ENCODE assay signal across 12 cellular contexts in genomic region chr19:44476559-44477408, GRCh38. TPM values are rescaled to one million over a fixed set of nuclear protein-coding genes. Genes with fewer than 3 reads are reported as not detected.
DNase-seq lines count a peak whose midpoint lies in the region; ATAC-seq and TF ChIP-seq lines count a peak whose summit lies in the region.
"Had no signal": no experiment of that assay in that cellular context is flagged by ENCODE, and none has a peak within 500 bp of the region (broad histone marks: within the 10 kb centered on the region; RNA-seq: fewer than 3 reads in every experiment).

No MANE protein-coding gene starts in this region.

- H3K4me1 ChIP-seq in SK-N-SH (ENCODE audit: control insufficient read depth in 1 of 2, insufficient read depth in 2 of 2, low read depth in 1 of 2, low read length in 1 of 2) = no peaks in the 10 kb centered on the region

- CTCF ChIA-PET in SK-N-SH (lab: Yijun Ruan, JAX) = interaction anchor here (1.3 kb wide), 1 partner anchor 23 kb away, joined by 4 read pairs; the partner anchor contains the start of gene ZNF180

- no peaks in the 10 kb centered on the region for H3K27me3 ChIP-seq in SK-N-SH (ENCODE audit: insufficient read depth)

- no peak for DNase-seq in SK-N-SH
- peak; percentile 3 for DNase-seq in NCI-H1694 treated with DMSO at 0.1 percent for 48 hours (lab: John Stamatoyannopoulos, UW)
- DNase-seq in coronary artery (ENCODE audit: low spot score) = no peak
- no peak for DNase-seq in progenitor cell of endocrine pancreas (ENCODE audit: low spot score, unreplicated experiment)
- DNase-seq in medulla oblongata (ENCODE audit: extremely low spot score) = no peak
- no peak for DNase-seq in COLO829 (ENCODE audit: low spot score)
- DNase-seq: KG1, T-helper 9 cell had no signal

- H3K9ac ChIP-seq in SK-N-SH = no peak overlapping the region

- H3K9me2 ChIP-seq in SK-N-SH = no peaks in the 10 kb centered on the region

- peaks cover 75% of the 10 kb centered on the region for H3K9me3 Mint-ChIP-seq in progenitor cell of endocrine pancreas (ENCODE audit: low read depth)

- no peak for TF ChIP-seq RAD21 in SK-N-SH (IDR thresholded peaks at IDR 0.05; ENCODE audit: low read length)

- H2AFZ ChIP-seq in SK-N-SH (ENCODE audit: low read depth) = no peak overlapping the region

- no peak overlapping the region for H3K4me2 ChIP-seq in SK-N-SH

- peaks cover 67% of the 10 kb centered on the region for H3K9me3 ChIP-seq in SK-N-SH

- POLR2A ChIA-PET in SK-N-SH (lab: Yijun Ruan, JAX) = no interaction called here

- no peaks in the 10 kb centered on the region for H3K4me1 Mint-ChIP-seq in progenitor cell of endocrine pancreas (ENCODE audit: low read depth)
- H3K4me1 Mint-ChIP-seq: naive thymus-derived CD8-positive, alpha-beta T cell had no signal

- peaks cover 90% of the 10 kb centered on the region for H3K36me3 Mint-ChIP-seq in progenitor cell of endocrine pancreas (ENCODE audit: insufficient read depth)

- H3K4me3 ChIP-seq in SK-N-SH (ENCODE audit: low read depth in 2 of 2, low read length in 1 of 2) = no peak overlapping the region; a peak in 1 of 4 replicates
- H3K4me3 ChIP-seq in coronary artery = peak overlapping the region; percentile 33

- no peaks in the 10 kb centered on the region for H4K20me1 ChIP-seq in SK-N-SH (ENCODE audit: insufficient read depth)

- 89% methylated on average over 7 of the region's 7 CpGs for whole genome bisulfite sequencing in SK-N-SH (ENCODE audit: low lambda C conversion rate)

- H3K27me3 Mint-ChIP-seq in progenitor cell of endocrine pancreas = no peaks in the 10 kb centered on the region
- H3K27me3 Mint-ChIP-seq: naive thymus-derived CD8-positive, alpha-beta T cell had no signal

- peak overlapping the region; percentile 87 for H3K27ac Mint-ChIP-seq in progenitor cell of endocrine pancreas

- no peak for ATAC-seq in SK-N-SH treated with all-trans-retinoic acid at 6 μM for 48 hours
- ATAC-seq in HG03521 (IDR thresholded peaks at IDR 0.05; ENCODE audit: unreplicated experiment) = no peak
- ATAC-seq: naive thymus-derived CD8-positive, alpha-beta T cell had no signal

- H3K27ac ChIP-seq in SK-N-SH (ENCODE audit: low read depth in 2 of 2, low read length in 1 of 2) (no peak overlapping the region), coronary artery (no peak overlapping the region)

- H3K4me3 Mint-ChIP-seq in progenitor cell of endocrine pancreas (ENCODE audit: low read depth) = no peak overlapping the region

- TF ChIP-seq EP300 in SK-N-SH (IDR thresholded peaks at IDR 0.05; ENCODE audit: borderline replicate concordance in 1 of 2, low read depth in 1 of 2, low read length in 1 of 2) = no peak

- peaks cover 57 to 79% of the 10 kb centered on the region in 2 experiments for H3K36me3 ChIP-seq in SK-N-SH (replicated peaks in 1 of 2; ENCODE audit: control insufficient read depth in 1 of 2, insufficient read depth in 2 of 2, low read length in 1 of 2)

- peaks cover 27% of the 10 kb centered on the region for H3F3A ChIP-seq in SK-N-SH (replicated peaks; ENCODE audit: insufficient read depth)

- TF ChIP-seq CTCF in SK-N-SH (IDR thresholded peaks at IDR 0.05) (no peak), coronary artery (IDR thresholded peaks at IDR 0.05) (no peak), progenitor cell of endocrine pancreas (IDR thresholded peaks at IDR 0.05; ENCODE audit: unreplicated experiment) (no peak)

- H3K79me2 ChIP-seq in SK-N-SH (ENCODE audit: insufficient read depth) = no peaks in the 10 kb centered on the region; the same call in 1 of the 2 replicates

TF ChIP-seq in SK-N-SH, 30 proteins besides CTCF, POLR2A, EP300 and RAD21:
- peak; percentile 31 for TF ChIP-seq TCF12 (IDR thresholded peaks at IDR 0.05)
- no peak for TF ChIP-seq ZBTB33 (IDR thresholded peaks at IDR 0.05; ENCODE audit: borderline replicate concordance, low read depth)

TF ChIP-seq in SK-N-SH treated with all-trans-retinoic acid at 6 μM for 48 hours, 23 proteins besides CTCF, POLR2A, EP300 and RAD21:
- no peak for TF ChIP-seq SNAI2 (CRISPR knock-in tag; IDR thresholded peaks at IDR 0.05)
- no peak for TF ChIP-seq ZNF565 (CRISPR knock-in tag; conservative IDR thresholded peaks at IDR 0.05; ENCODE audit: low read depth)
- no peak for TF ChIP-seq PPARA (CRISPR knock-in tag; IDR thresholded peaks at IDR 0.05; ENCODE audit: borderline replicate concordance)
- no peak for TF ChIP-seq CSRNP3 (CRISPR knock-in tag; IDR thresholded peaks at IDR 0.05)
- no peak for TF ChIP-seq RARB (CRISPR knock-in tag; IDR thresholded peaks at IDR 0.05)
- no peak for TF ChIP-seq PATZ1 (CRISPR knock-in tag; IDR thresholded peaks at IDR 0.05; ENCODE audit: borderline replicate concordance)
- TF ChIP-seq ISL1 (CRISPR knock-in tag; IDR thresholded peaks at IDR 0.05) = no peak
- TF ChIP-seq GLIS3 (CRISPR knock-in tag; IDR thresholded peaks at IDR 0.05) = no peak
- TF ChIP-seq ZFP30 (CRISPR knock-in tag; IDR thresholded peaks at IDR 0.05) = no peak
- TF ChIP-seq ESRRG (CRISPR knock-in tag; IDR thresholded peaks at IDR 0.05) = no peak
- TF ChIP-seq ARNTL (CRISPR knock-in tag; IDR thresholded peaks at IDR 0.05; ENCODE audit: borderline replicate concordance, low read depth) = no peak

RNA-seq across cellular contexts. Expression of gene ZNF180, which starts 23.5 kb away (rescaled TPM):
- polyA plus RNA-seq in SK-N-SH (2012; rRNA removed) = 1.5 and 1.9 TPM in 2 replicates
- polyA plus RNA-seq in SK-N-SH (2012; cell fraction: cytosol; rRNA removed) = 2.0 and 2.4 TPM in 2 replicates
- 2.8 and 4.7 TPM in 2 replicates for polyA plus RNA-seq in SK-N-SH (2012; cell fraction: nucleus; rRNA removed)
- total RNA-seq in progenitor cell of endocrine pancreas = 17.9 and 19.6 TPM in 2 replicates

RNA-seq across cellular contexts. Expression of gene ZNF229, which starts 28.5 kb away (rescaled TPM):
- 1.2 and 1.7 TPM in 2 replicates for polyA plus RNA-seq in SK-N-SH (2012; rRNA removed)
- polyA plus RNA-seq in SK-N-SH (2012; cell fraction: cytosol; rRNA removed) = 1.5 and 1.9 TPM in 2 replicates
- polyA plus RNA-seq in SK-N-SH (2012; cell fraction: nucleus; rRNA removed) = 1.6 and 2.1 TPM in 2 replicates
- total RNA-seq in progenitor cell of endocrine pancreas = 18.3 and 18.4 TPM in 2 replicates

RNA-seq across cellular contexts. Expression of gene CEACAM20, which starts 52.7 kb away (rescaled TPM):
- not detected in 2 replicates for polyA plus RNA-seq in SK-N-SH (2012; rRNA removed)
- polyA plus RNA-seq in SK-N-SH (2012; cell fraction: cytosol; rRNA removed) = not detected in 2 replicates
- not detected in 2 replicates for polyA plus RNA-seq in SK-N-SH (2012; cell fraction: nucleus; rRNA removed)
- total RNA-seq in progenitor cell of endocrine pancreas = not detected in 2 replicates
- total RNA-seq: dermis microvascular lymphatic vessel endothelial cell; naive thymus-derived CD8-positive, alpha-beta T cell had no signal
- polyA plus RNA-seq: naive thymus-derived CD8-positive, alpha-beta T cell had no signal
